In genomic region chr3:48789665-48790064, GRCh38 we compare ENCODE assay signal across 18 cellular contexts.
"Had no signal": no experiment of that assay in that cellular context is flagged by ENCODE, and none has a peak within 500 bp of the region (broad histone marks: within the 10 kb centered on the region; RNA-seq: fewer than 3 reads in every experiment).

No MANE protein-coding gene starts in this region.

- H3K4me2 ChIP-seq: neural progenitor cell had no signal

- H2AFZ ChIP-seq: neural progenitor cell had no signal

- H3K36me3 ChIP-seq: neural progenitor cell, ovary had no signal

- DNase-seq: effector memory CD4-positive, alpha-beta T cell; heart right ventricle; hypothalamus; kidney glomerular epithelial cell; mesendoderm; naive B cell; nucleus accumbens; ovary; small intestine; stimulated activated CD4-positive, alpha-beta T cell treated with anti-CD3 and anti-CD28 coated beads, Interleukin-12 subunit alpha, Interleukin-12 subunit beta, amount 100 ng/mL, for 4 hours; stimulated activated naive CD4-positive, alpha-beta T cell treated with Interleukin-2 at 50 U/mL for 16 hours; trophoblast cell had no signal

- H3K9ac ChIP-seq: neural progenitor cell had no signal

- H3K27me3 Mint-ChIP-seq: naive B cell had no signal

- H3K27ac Mint-ChIP-seq: naive B cell, neural progenitor cell had no signal

- H3K4me3 ChIP-seq: heart right ventricle, neural progenitor cell, ovary, right atrium auricular region had no signal

- H3K27me3 ChIP-seq: heart right ventricle, neural progenitor cell, ovary, right atrium auricular region had no signal

- H3K9me3 ChIP-seq: heart right ventricle, ovary, right atrium auricular region had no signal

- H3K4me1 Mint-ChIP-seq: naive B cell, neural progenitor cell had no signal

- H3K4me1 ChIP-seq: neural progenitor cell, right atrium auricular region had no signal

- H3K9me3 Mint-ChIP-seq: naive B cell, neural progenitor cell had no signal

- H3K4me3 Mint-ChIP-seq: naive B cell, neural progenitor cell had no signal

- H3K27ac ChIP-seq: heart right ventricle, neural progenitor cell, ovary, right atrium auricular region had no signal

- ATAC-seq: esophagus mucosa, heart right ventricle had no signal

- FAIRE-seq: endometrium, frontal cortex, islet of Langerhans, small intestine had no signal
